In the genomic region with DNA sequence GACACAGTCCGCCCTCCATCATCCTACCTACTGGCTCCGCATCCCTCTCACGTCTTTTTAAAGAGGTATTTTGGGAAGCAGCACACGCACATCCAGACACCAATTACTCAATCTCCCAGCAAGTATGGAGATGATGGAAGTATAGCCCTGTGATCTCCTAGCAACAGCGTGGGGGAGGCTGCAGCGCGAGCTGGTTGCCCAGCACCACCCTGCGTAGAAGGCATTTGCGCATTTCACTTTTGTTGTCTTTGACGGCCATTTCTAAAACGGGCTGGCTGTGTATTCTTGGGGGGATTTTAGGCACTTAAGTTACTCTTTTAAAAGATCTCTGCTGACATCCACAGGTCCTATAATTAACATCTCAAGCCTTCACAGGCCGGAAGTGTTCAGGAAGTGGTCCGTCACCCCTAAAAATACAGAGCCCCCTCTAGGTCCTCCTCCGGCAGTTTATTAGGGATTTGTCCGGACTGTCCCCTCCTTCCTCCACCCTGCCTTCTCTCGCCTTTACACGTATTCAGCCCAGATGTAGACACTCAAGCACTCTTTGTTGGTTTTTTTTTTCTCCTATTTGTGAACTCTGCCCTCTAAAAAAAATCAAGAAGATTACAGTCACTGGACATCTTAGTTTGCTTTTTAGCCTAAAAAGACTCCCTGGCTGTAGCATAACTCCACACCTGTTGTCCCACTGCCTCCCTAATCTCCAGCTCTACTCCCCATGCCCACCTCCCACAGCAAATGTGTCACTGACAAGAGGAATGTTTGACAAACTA, we compare ENCODE assay signal across 15 cellular contexts.
DNase-seq lines count a peak whose midpoint lies in the region; ATAC-seq and TF ChIP-seq lines count a peak whose summit lies in the region.
"Had no signal": no experiment of that assay in that cellular context is flagged by ENCODE, and none has a peak within 500 bp of the region (broad histone marks: within the 10 kb centered on the region; RNA-seq: fewer than 3 reads in every experiment).

No MANE protein-coding gene starts in this region.

- CTCF ChIA-PET in SK-N-SH (lab: Yijun Ruan, JAX) = no interaction called here

- ATAC-seq in GM23338 (peak; percentile 58), esophagus mucosa (no peak)
- ATAC-seq: T-cell had no signal

- no peak overlapping the region for H3K9ac ChIP-seq in SK-N-SH

- POLR2A ChIA-PET in SK-N-SH (lab: Yijun Ruan, JAX) = no interaction called here

- no peaks in the 10 kb centered on the region; the same call in 1 of the 3 replicates for H3K4me1 Mint-ChIP-seq in GM23338
- H3K4me1 Mint-ChIP-seq: activated CD4-positive, alpha-beta memory T cell treated with anti-CD3 and anti-CD28 coated beads, Interleukin-2, amount 10 ng/mL, durations not matched to agents 7 days and 5 days; activated naive CD8-positive, alpha-beta T cell treated with anti-CD3 and anti-CD28 coated beads, Interleukin-2, amount 10 ng/mL, durations not matched to agents 7 days and 5 days; T-cell had no signal

- H3K79me2 ChIP-seq in GM23338 (replicated peaks; ENCODE audit: insufficient read depth) (no peaks in the 10 kb centered on the region), SK-N-SH (ENCODE audit: insufficient read depth) (no peaks in the 10 kb centered on the region)

- no peak for TF ChIP-seq EP300 in SK-N-SH (IDR thresholded peaks at IDR 0.05; ENCODE audit: borderline replicate concordance in 1 of 2, low read depth in 1 of 2, low read length in 1 of 2)

- H3K36me3 ChIP-seq in GM23338 (ENCODE audit: insufficient read depth) (no peaks in the 10 kb centered on the region), SK-N-SH (replicated peaks in 1 of 2; ENCODE audit: control insufficient read depth in 1 of 2, insufficient read depth in 2 of 2, low read length in 1 of 2) (no peaks in the 10 kb centered on the region)
- H3K36me3 ChIP-seq: BE2C, thyroid gland had no signal

- DNase-seq in GM23338 (ENCODE audit: low spot score) (peak; percentile 19), anterior cingulate cortex (lab: John Stamatoyannopoulos, UW) (peak in 57 of 58 donors; percentile 24 to 95 (median 81)), hippocampal formation (lab: John Stamatoyannopoulos, UW) (peak; percentile 61 to 89), putamen (ENCODE audit: low spot score) (peak; percentile 93), NCI-H345 (lab: John Stamatoyannopoulos, UW) (no peak), SK-N-SH (no peak)
- DNase-seq: activated CD4-positive, alpha-beta memory T cell treated with anti-CD3 and anti-CD28 coated beads, Interleukin-2, amount 10 ng/mL, durations not matched to agents 7 days and 5 days; activated naive CD8-positive, alpha-beta T cell treated with anti-CD3 and anti-CD28 coated beads, Interleukin-2, amount 10 ng/mL, durations not matched to agents 7 days and 5 days; activated T-cell treated with anti-CD3 and anti-CD28 coated beads, Interleukin-2, amount 50 U/mL, for 48 hours; BE2C; IMR-90; T-cell had no signal

- no peaks in the 10 kb centered on the region for H3K36me3 Mint-ChIP-seq in GM23338 (ENCODE audit: low read depth)
- H3K36me3 Mint-ChIP-seq: activated naive CD8-positive, alpha-beta T cell treated with anti-CD3 and anti-CD28 coated beads, Interleukin-2, amount 10 ng/mL, durations not matched to agents 7 days and 5 days; T-cell had no signal

- TF ChIP-seq RAD21 in SK-N-SH (IDR thresholded peaks at IDR 0.05; ENCODE audit: low read length) = no peak

- H4K20me1 ChIP-seq in GM23338 (replicated peaks; ENCODE audit: insufficient read depth) = no peaks in the 10 kb centered on the region
- no peaks in the 10 kb centered on the region for H4K20me1 ChIP-seq in SK-N-SH (ENCODE audit: insufficient read depth)

- H3K27me3 Mint-ChIP-seq in GM23338 (ENCODE audit: insufficient read depth, low read depth, poor library complexity) = peaks cover 1% of the 10 kb centered on the region
- H3K27me3 Mint-ChIP-seq: activated CD4-positive, alpha-beta memory T cell treated with anti-CD3 and anti-CD28 coated beads, Interleukin-2, amount 10 ng/mL, durations not matched to agents 7 days and 5 days; activated naive CD8-positive, alpha-beta T cell treated with anti-CD3 and anti-CD28 coated beads, Interleukin-2, amount 10 ng/mL, durations not matched to agents 7 days and 5 days had no signal

- no peaks in the 10 kb centered on the region for H3K27me3 ChIP-seq in GM23338 (ENCODE audit: insufficient read depth)
- H3K27me3 ChIP-seq in SK-N-SH (ENCODE audit: insufficient read depth) = no peaks in the 10 kb centered on the region
- H3K27me3 ChIP-seq: BE2C had no signal

- H3K9me3 ChIP-seq in SK-N-SH = no peaks in the 10 kb centered on the region
- H3K9me3 ChIP-seq: BE2C, thyroid gland had no signal

- peak overlapping the region; percentile 39; the same call in 1 of the 2 replicates for H3K4me2 ChIP-seq in GM23338
- no peak overlapping the region for H3K4me2 ChIP-seq in SK-N-SH

- H3K9me2 ChIP-seq in GM23338 (ENCODE audit: insufficient read depth) = peaks cover 15% of the 10 kb centered on the region
- no peaks in the 10 kb centered on the region for H3K9me2 ChIP-seq in SK-N-SH

- H3K4me3 ChIP-seq in GM23338 (no peak overlapping the region), SK-N-SH (ENCODE audit: low read depth in 2 of 2, low read length in 1 of 2) (no peak overlapping the region)
- H3K4me3 ChIP-seq: skin epidermis, thyroid gland had no signal

- H3K4me3 Mint-ChIP-seq in GM23338 = no peak overlapping the region
- H3K4me3 Mint-ChIP-seq: activated CD4-positive, alpha-beta memory T cell treated with anti-CD3 and anti-CD28 coated beads, Interleukin-2, amount 10 ng/mL, durations not matched to agents 7 days and 5 days; activated naive CD8-positive, alpha-beta T cell treated with anti-CD3 and anti-CD28 coated beads, Interleukin-2, amount 10 ng/mL, durations not matched to agents 7 days and 5 days; T-cell had no signal

- WGBS in SK-N-SH (ENCODE audit: low lambda C conversion rate) = 61% methylated on average over 16 of the region's 17 CpGs

- peaks cover 17% of the 10 kb centered on the region for H3K4me1 ChIP-seq in GM23338 (ENCODE audit: insufficient read depth)
- no peaks in the 10 kb centered on the region for H3K4me1 ChIP-seq in SK-N-SH (ENCODE audit: control insufficient read depth in 1 of 2, insufficient read depth in 2 of 2, low read depth in 1 of 2, low read length in 1 of 2)
- H3K4me1 ChIP-seq: BE2C, thyroid gland had no signal

- H3F3A ChIP-seq in GM23338 (replicated peaks; ENCODE audit: low read depth) (no peaks in the 10 kb centered on the region), SK-N-SH (replicated peaks; ENCODE audit: insufficient read depth) (no peaks in the 10 kb centered on the region)

- H3K27ac ChIP-seq in GM23338 (ENCODE audit: low read depth) = no peak overlapping the region
- H3K27ac ChIP-seq in SK-N-SH (ENCODE audit: low read depth in 2 of 2, low read length in 1 of 2) = no peak overlapping the region
- H3K27ac ChIP-seq: skin epidermis, thyroid gland had no signal

- H3K27ac Mint-ChIP-seq in GM23338 = no peak overlapping the region
- H3K27ac Mint-ChIP-seq: activated CD4-positive, alpha-beta memory T cell treated with anti-CD3 and anti-CD28 coated beads, Interleukin-2, amount 10 ng/mL, durations not matched to agents 7 days and 5 days; activated naive CD8-positive, alpha-beta T cell treated with anti-CD3 and anti-CD28 coated beads, Interleukin-2, amount 10 ng/mL, durations not matched to agents 7 days and 5 days; T-cell had no signal

- TF ChIP-seq CTCF in GM23338 (conservative IDR thresholded peaks at IDR 0.05; ENCODE audit: low read depth in 2 of 2) (no peak), SK-N-SH (IDR thresholded peaks at IDR 0.05) (no peak)

- no peaks in the 10 kb centered on the region for H3K9me3 Mint-ChIP-seq in GM23338
- H3K9me3 Mint-ChIP-seq: activated CD4-positive, alpha-beta memory T cell treated with anti-CD3 and anti-CD28 coated beads, Interleukin-2, amount 10 ng/mL, durations not matched to agents 7 days and 5 days; activated naive CD8-positive, alpha-beta T cell treated with anti-CD3 and anti-CD28 coated beads, Interleukin-2, amount 10 ng/mL, durations not matched to agents 7 days and 5 days had no signal

- H2AFZ ChIP-seq in GM23338 = peak overlapping the region; percentile 97
- H2AFZ ChIP-seq in SK-N-SH (ENCODE audit: low read depth) = no peak overlapping the region

TF ChIP-seq in GM23338, 12 proteins besides CTCF, POLR2A, EP300 and RAD21:
- TF ChIP-seq NANOG (IDR thresholded peaks at IDR 0.05; ENCODE audit: borderline replicate concordance) = no peak
- no peak for TF ChIP-seq ZNF331 (CRISPR knock-in tag; IDR thresholded peaks at IDR 0.05; ENCODE audit: low read depth)
- TF ChIP-seq EZH2phosphoT487 (IDR thresholded peaks at IDR 0.05; ENCODE audit: unreplicated experiment) = no peak
- no peak for TF ChIP-seq STAT1 (IDR thresholded peaks at IDR 0.05; ENCODE audit: unreplicated experiment)

TF ChIP-seq in SK-N-SH, 30 proteins besides CTCF, POLR2A, EP300 and RAD21:
- TF ChIP-seq CHD2 (IDR thresholded peaks at IDR 0.05; ENCODE audit: low read length, partially characterized antibody) (no peak), FOXJ3 (CRISPR knock-in tag; IDR thresholded peaks at IDR 0.05) (no peak), TCF12 (IDR thresholded peaks at IDR 0.05) (no peak), GATA2 (CRISPR knock-in tag; IDR thresholded peaks at IDR 0.05) (no peak), EZH2phosphoT487 (IDR thresholded peaks at IDR 0.05; ENCODE audit: borderline replicate concordance, low read depth) (no peak), NRF1 (IDR thresholded peaks at IDR 0.05; ENCODE audit: low read depth, low read length) (no peak), NFIC (IDR thresholded peaks at IDR 0.05; ENCODE audit: borderline replicate concordance) (no peak), SIN3A (IDR thresholded peaks at IDR 0.05; ENCODE audit: borderline replicate concordance, low read depth, low read length) (no peak), RFX5 (IDR thresholded peaks at IDR 0.05; ENCODE audit: low read length) (no peak), MEF2A (IDR thresholded peaks at IDR 0.05; ENCODE audit: borderline replicate concordance, low read depth) (no peak)

Comparison
In these comparisons a context has a peak if more than half of its experiments do, and no peak if none do; other contexts are left out.
1. DNase-seq: peak in GM23338 (single experiment), anterior cingulate cortex (57 of 58), hippocampal formation (2 of 2) and putamen (single experiment); none in NCI-H345 (single experiment) and SK-N-SH (single experiment).